In the genomic region with DNA sequence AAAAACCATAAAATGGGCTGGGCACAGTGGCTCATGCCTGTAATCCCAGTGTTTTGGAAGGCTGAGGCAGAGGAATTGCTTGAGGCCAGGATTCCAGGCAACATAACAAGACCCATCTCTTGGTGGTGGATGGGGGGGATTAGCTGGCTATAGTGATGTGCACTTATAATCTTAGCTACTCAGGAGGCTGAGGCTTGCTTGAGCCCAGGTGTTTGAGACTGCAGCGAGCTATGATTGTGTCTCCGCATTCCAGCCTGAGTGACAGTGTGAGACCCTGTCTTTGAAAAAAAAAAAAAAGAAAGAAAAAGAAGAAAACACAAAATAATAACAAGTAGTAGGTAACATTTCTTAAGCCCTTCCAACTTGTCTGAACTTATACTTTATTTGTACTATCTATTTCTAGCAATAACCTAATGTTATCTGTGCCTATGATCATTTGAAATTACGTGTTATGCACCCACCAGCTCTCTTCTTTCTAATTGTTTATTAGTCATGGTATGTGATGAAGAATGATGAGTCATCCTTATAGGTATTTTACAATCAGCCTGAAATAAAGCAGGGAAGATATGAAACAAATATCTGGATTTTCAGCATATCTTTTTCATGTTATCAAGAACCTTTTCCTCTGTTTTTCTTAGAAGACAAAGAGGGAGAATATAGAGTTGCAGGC, we compare ENCODE assay signal across 19 cellular contexts.
A peak's percentile ranks its signal among the peaks of the same experiment; 100 is the strongest.
DNase-seq lines count a peak whose midpoint lies in the region; ATAC-seq and TF ChIP-seq lines count a peak whose summit lies in the region.
"Had no signal": no experiment of that assay in that cellular context is flagged by ENCODE, and none has a peak within 500 bp of the region (broad histone marks: within the 10 kb centered on the region; RNA-seq: fewer than 3 reads in every experiment).

No MANE protein-coding gene starts in this region.

- H3K9me3 ChIP-seq in PC-3 (ENCODE audit: low read length): no peaks in the 10 kb centered on the region
- H3K9me3 ChIP-seq in mammary epithelial cell (replicated peaks; ENCODE audit: insufficient read depth, low read length): no peaks in the 10 kb centered on the region
- H3K9me3 ChIP-seq: psoas muscle, thyroid gland had no signal

- no peaks in the 10 kb centered on the region for H3K27me3 Mint-ChIP-seq in GM23338 (ENCODE audit: insufficient read depth, low read depth, poor library complexity)
- H3K27me3 Mint-ChIP-seq in nephron progenitor cell (ENCODE audit: low read depth, poor library complexity): no peaks in the 10 kb centered on the region
- H3K27me3 Mint-ChIP-seq: activated CD4-positive, alpha-beta T cell treated with anti-CD3 and anti-CD28 coated beads, Interleukin-2, amount 10 ng/mL, durations not matched to agents 24 days and 14 days; B cell; stimulated activated memory B cell treated with anti-CD40 and anti-IgM and Interleukin-4, amounts not matched to agents 10 μg/mL and 1 μg/mL and 100 μg/mL, for 72 hours had no signal

- H3K9me2 ChIP-seq in GM23338 (ENCODE audit: insufficient read depth) (no peaks in the 10 kb centered on the region), PC-3 (replicated peaks; ENCODE audit: low read length) (no peaks in the 10 kb centered on the region)

- H3K27ac Mint-ChIP-seq in GM23338 (no peak overlapping the region), nephron progenitor cell (no peak overlapping the region)
- H3K27ac Mint-ChIP-seq: activated CD4-positive, alpha-beta T cell treated with anti-CD3 and anti-CD28 coated beads, Interleukin-2, amount 10 ng/mL, durations not matched to agents 24 days and 14 days; B cell; nephron; stimulated activated memory B cell treated with anti-CD40 and anti-IgM and Interleukin-4, amounts not matched to agents 10 μg/mL and 1 μg/mL and 100 μg/mL, for 72 hours had no signal

- H3K36me3 ChIP-seq in GM23338 (ENCODE audit: insufficient read depth) (no peaks in the 10 kb centered on the region), PC-3 (ENCODE audit: low read depth, low read length) (no peaks in the 10 kb centered on the region), mammary epithelial cell (ENCODE audit: insufficient read depth, low read length) (peaks cover 2% of the 10 kb centered on the region), mesendoderm (ENCODE audit: control insufficient read depth, insufficient read depth, low read length) (no peaks in the 10 kb centered on the region)
- H3K36me3 ChIP-seq: thyroid gland had no signal

- TF ChIP-seq CTCF in GM23338 (conservative IDR thresholded peaks at IDR 0.05; ENCODE audit: low read depth in 2 of 2) (no peak), PC-3 (conservative IDR thresholded peaks at IDR 0.05; ENCODE audit: low read depth, low read length) (no peak), mammary epithelial cell (conservative IDR thresholded peaks at IDR 0.05 in 1 of 2, IDR thresholded peaks at IDR 0.05 in 1 of 2; ENCODE audit: extremely low read depth in 1 of 2, insufficient read depth in 1 of 2, low read depth in 1 of 2, low read length in 2 of 2) (no peak), dorsolateral prefrontal cortex (IDR thresholded peaks at IDR 0.05 in 54 of 56, conservative IDR thresholded peaks at IDR 0.05 in 2 of 56; ENCODE audit: low read depth in 1 of 56, partially characterized antibody in 56 of 56) (no peak), nephron progenitor cell (IDR thresholded peaks at IDR 0.05) (no peak)

- POLR2A ChIA-PET in PC-3 (lab: Charles Lee; ENCODE audit: unreplicated experiment): no interaction called here

- no peak overlapping the region for H3K9ac ChIP-seq in PC-3 (ENCODE audit: low read length)
- no peak overlapping the region for H3K9ac ChIP-seq in mammary epithelial cell (ENCODE audit: insufficient read depth, low read length)
- H3K9ac ChIP-seq in mesendoderm (ENCODE audit: low read length): no peak overlapping the region

- no peaks in the 10 kb centered on the region for H3K79me1 ChIP-seq in mesendoderm (ENCODE audit: low read length)

- no peak overlapping the region for H2BK120ac ChIP-seq in mesendoderm (ENCODE audit: low read depth, low read length)

- BruUV-seq in PC-3 (replicated peaks; lab: Mats Ljungman, UMichigan) (no TSS peak), mammary epithelial cell (replicated peaks; lab: Mats Ljungman, UMichigan) (no TSS peak)

- H3K36me3 Mint-ChIP-seq in GM23338 (ENCODE audit: low read depth): no peaks in the 10 kb centered on the region
- H3K36me3 Mint-ChIP-seq in nephron progenitor cell (ENCODE audit: low read depth): no peaks in the 10 kb centered on the region
- H3K36me3 Mint-ChIP-seq: stimulated activated memory B cell treated with anti-CD40 and anti-IgM and Interleukin-4, amounts not matched to agents 10 μg/mL and 1 μg/mL and 100 μg/mL, for 72 hours had no signal

- peaks cover 5% of the 10 kb centered on the region; the same call in 2 of the 3 replicates for H3K4me1 Mint-ChIP-seq in GM23338
- no peaks in the 10 kb centered on the region for H3K4me1 Mint-ChIP-seq in nephron progenitor cell
- H3K4me1 Mint-ChIP-seq: activated CD4-positive, alpha-beta T cell treated with anti-CD3 and anti-CD28 coated beads, Interleukin-2, amount 10 ng/mL, durations not matched to agents 24 days and 14 days; B cell; nephron; stimulated activated memory B cell treated with anti-CD40 and anti-IgM and Interleukin-4, amounts not matched to agents 10 μg/mL and 1 μg/mL and 100 μg/mL, for 72 hours had no signal

- no peak for ATAC-seq in GM23338
- peak; percentile 16; the same call in 1 of the 2 replicates for ATAC-seq in PC-3
- ATAC-seq in HG03354 (IDR thresholded peaks at IDR 0.05; ENCODE audit: poor library complexity, severe bottlenecking, unreplicated experiment): no peak
- ATAC-seq: psoas muscle; stimulated activated memory B cell treated with anti-CD40 and anti-IgM and Interleukin-4, amounts not matched to agents 10 μg/mL and 1 μg/mL and 100 μg/mL, for 72 hours had no signal

- CTCF ChIA-PET in PC-3 (lab: Charles Lee) (no interaction called here), mammary epithelial cell (lab: Charles Lee; ENCODE audit: low non-redundant PET) (no interaction called here)

- H3K9me3 Mint-ChIP-seq in GM23338 (no peaks in the 10 kb centered on the region), nephron progenitor cell (no peaks in the 10 kb centered on the region)
- H3K9me3 Mint-ChIP-seq: activated CD4-positive, alpha-beta T cell treated with anti-CD3 and anti-CD28 coated beads, Interleukin-2, amount 10 ng/mL, durations not matched to agents 24 days and 14 days; nephron had no signal

- H3K4ac ChIP-seq in mesendoderm (ENCODE audit: low read depth, low read length): no peak overlapping the region

- in situ Hi-C loops in mammary epithelial cell (cut with MboI; ENCODE audit: low sequenced_read_pairs in 2 of 2): no loop called here

- H3K4me3 ChIP-seq in GM23338 (no peak overlapping the region), PC-3 (ENCODE audit: low read length) (no peak overlapping the region), mammary epithelial cell (replicated peaks in 1 of 3; ENCODE audit: insufficient read depth in 1 of 3, low read depth in 2 of 3, low read length in 3 of 3) (no peak overlapping the region), mesendoderm (ENCODE audit: low read length) (no peak overlapping the region), dorsolateral prefrontal cortex (no peak overlapping the region)
- H3K4me3 ChIP-seq: coronary artery, psoas muscle, thyroid gland had no signal

- no peak overlapping the region for H2BK5ac ChIP-seq in mesendoderm (ENCODE audit: low read length)

- dilution Hi-C loops in mammary epithelial cell (cut with HindIII; ENCODE audit: low sequenced_read_pairs): no loop called here

- no peak overlapping the region for H3K23ac ChIP-seq in mesendoderm (ENCODE audit: low read length)

- H3K18ac ChIP-seq in mesendoderm (ENCODE audit: low read length): peak overlapping the region; percentile 75

- no peaks in the 10 kb centered on the region for H3K27me3 ChIP-seq in GM23338 (ENCODE audit: insufficient read depth)
- H3K27me3 ChIP-seq in PC-3 (ENCODE audit: low read length): no peaks in the 10 kb centered on the region
- no peaks in the 10 kb centered on the region for H3K27me3 ChIP-seq in mammary epithelial cell (ENCODE audit: insufficient read depth, low read length)
- no peaks in the 10 kb centered on the region for H3K27me3 ChIP-seq in mesendoderm (ENCODE audit: insufficient read depth, low read length, poor library complexity)
- H3K27me3 ChIP-seq in dorsolateral prefrontal cortex: no peaks in the 10 kb centered on the region
- H3K27me3 ChIP-seq: thyroid gland had no signal

- H2BK15ac ChIP-seq in mesendoderm (replicated peaks; ENCODE audit: low read depth): no peak overlapping the region

- H3K79me2 ChIP-seq in GM23338 (replicated peaks; ENCODE audit: insufficient read depth): no peaks in the 10 kb centered on the region
- H3K79me2 ChIP-seq in PC-3 (ENCODE audit: low read length): no peaks in the 10 kb centered on the region
- H3K79me2 ChIP-seq in mammary epithelial cell (ENCODE audit: insufficient read depth, low read length): no peaks in the 10 kb centered on the region
- no peaks in the 10 kb centered on the region for H3K79me2 ChIP-seq in mesendoderm (ENCODE audit: control insufficient read depth, insufficient read depth, low read length)

- H4K5ac ChIP-seq in mesendoderm (ENCODE audit: low read length): no peak overlapping the region

- no peaks in the 10 kb centered on the region for H4K20me1 ChIP-seq in GM23338 (replicated peaks; ENCODE audit: insufficient read depth)
- H4K20me1 ChIP-seq in PC-3 (ENCODE audit: low read length): no peaks in the 10 kb centered on the region
- no peaks in the 10 kb centered on the region for H4K20me1 ChIP-seq in mammary epithelial cell (ENCODE audit: insufficient read depth, low read length)

- H3K27ac ChIP-seq in GM23338 (ENCODE audit: low read depth) (no peak overlapping the region), PC-3 (ENCODE audit: low read length) (peak overlapping the region; percentile 12; the same call in 1 of the 2 replicates), mammary epithelial cell (ENCODE audit: insufficient read depth, low read depth, low read length) (peak overlapping the region; percentile 22), mesendoderm (ENCODE audit: low read depth, low read length) (no peak overlapping the region), dorsolateral prefrontal cortex (no peak overlapping the region)
- H3K27ac ChIP-seq: coronary artery, psoas muscle, thyroid gland had no signal

- 63% methylated on average over 3 of the region's 3 CpGs for WGBS in mammary epithelial cell (ENCODE audit: low coverage, missing lambda C conversion rate)
- WGBS in mesendoderm (ENCODE audit: extremely low coverage, insufficient coverage, low lambda C conversion rate): no CpG with 5 or more reads among the region's 3 CpGs

- H3K4me3 Mint-ChIP-seq in GM23338 (no peak overlapping the region), nephron progenitor cell (no peak overlapping the region)
- H3K4me3 Mint-ChIP-seq: activated CD4-positive, alpha-beta T cell treated with anti-CD3 and anti-CD28 coated beads, Interleukin-2, amount 10 ng/mL, durations not matched to agents 24 days and 14 days; B cell; nephron; stimulated activated memory B cell treated with anti-CD40 and anti-IgM and Interleukin-4, amounts not matched to agents 10 μg/mL and 1 μg/mL and 100 μg/mL, for 72 hours had no signal

- DNase-seq in GM23338 (ENCODE audit: low spot score): no peak
- peak; percentile 61 for DNase-seq in PC-3
- peak; percentile 64 for DNase-seq in mammary epithelial cell
- peak; percentile 16 for DNase-seq in mesendoderm
- no peak for DNase-seq in dorsolateral prefrontal cortex
- DNase-seq in nephron progenitor cell: no peak
- no peak for DNase-seq in D341Med (ENCODE audit: low spot score)
- DNase-seq: activated CD4-positive, alpha-beta T cell treated with anti-CD3 and anti-CD28 coated beads, Interleukin-2, amount 10 ng/mL, durations not matched to agents 24 days and 14 days; activated CD8-positive, alpha-beta memory T cell treated with anti-CD3 and anti-CD28 coated beads, Interleukin-2, amount 50 U/mL, for 48 hours; erythroblast; glutamatergic neuron; NCI-H146; psoas muscle; thyroid gland had no signal

- no peak overlapping the region for H4K8ac ChIP-seq in mesendoderm (ENCODE audit: low read depth, low read length)

- no peak overlapping the region for H3K56ac ChIP-seq in mesendoderm (ENCODE audit: low read length)

- H3K4me2 ChIP-seq in GM23338 (no peak overlapping the region), PC-3 (ENCODE audit: low read length) (peak overlapping the region; percentile 55), mammary epithelial cell (ENCODE audit: insufficient read depth, low read depth, low read length) (peak overlapping the region; percentile 26), mesendoderm (ENCODE audit: low read length) (no peak overlapping the region)

- H2AK5ac ChIP-seq in mesendoderm (ENCODE audit: low read length): no peak overlapping the region

- H3K4me1 ChIP-seq in GM23338 (ENCODE audit: insufficient read depth) (no peaks in the 10 kb centered on the region), PC-3 (ENCODE audit: insufficient read depth, low read length) (peaks cover 44% of the 10 kb centered on the region), mammary epithelial cell (ENCODE audit: insufficient read depth, low read length) (peaks cover 48% of the 10 kb centered on the region), mesendoderm (ENCODE audit: control insufficient read depth, low read depth, low read length) (peaks cover 1% of the 10 kb centered on the region)
- H3K4me1 ChIP-seq: psoas muscle, thyroid gland had no signal

- H2AFZ ChIP-seq in GM23338 (0 out of 2 replicates have a peak overlapping the region, but pooled peaks have one; percentile 10), PC-3 (ENCODE audit: low read length) (no peak overlapping the region), mammary epithelial cell (ENCODE audit: low read depth, low read length) (no peak overlapping the region)

- intact Hi-C loops in PC-3 (cut with micrococcal nuclease) (no loop called here), mammary epithelial cell (cut with micrococcal nuclease) (loop anchor here (5.0 kb wide), 2 partner anchors 45 to 85 kb away; no protein-coding TSS in a partner anchor), dorsolateral prefrontal cortex (cut with DNase I) (no loop called here)

- H3F3A ChIP-seq in GM23338 (replicated peaks; ENCODE audit: low read depth): no peaks in the 10 kb centered on the region
- H3F3A ChIP-seq in PC-3 (ENCODE audit: low read length, unreplicated experiment): no peaks in the 10 kb centered on the region

Comparison
In these comparisons a context has a peak if more than half of its experiments do, and no peak if none do; other contexts are left out.
1. DNase-seq: peak in PC-3 (single experiment), mammary epithelial cell (single experiment) and mesendoderm (single experiment); none in GM23338 (single experiment), dorsolateral prefrontal cortex (0 of 10), nephron progenitor cell (single experiment) and D341Med (single experiment).
2. H3K27ac ChIP-seq: peak in PC-3 (single experiment) and mammary epithelial cell (single experiment); none in GM23338 (single experiment), mesendoderm (single experiment) and dorsolateral prefrontal cortex (0 of 59).
3. H3K4me2 ChIP-seq: peak in PC-3 (single experiment) and mammary epithelial cell (single experiment); none in GM23338 (single experiment) and mesendoderm (single experiment).